14 cellular contexts compared by ENCODE assay signal in genomic region chr15:57281357-57281756, GRCh38.
A peak's percentile ranks its signal among the peaks of the same experiment; 100 is the strongest.
DNase-seq lines count a peak whose midpoint lies in the region; ATAC-seq, FAIRE-seq and TF ChIP-seq lines count a peak whose summit lies in the region.
"Had no signal": no experiment of that assay in that cellular context is flagged by ENCODE, and none has a peak within 500 bp of the region (broad histone marks: within the 10 kb centered on the region; RNA-seq: fewer than 3 reads in every experiment).

No MANE protein-coding gene starts in this region.

- no peak for TF ChIP-seq CTCF in activated B cell treated with CpG ODN at 0.5 μM for 24 hours (IDR thresholded peaks at IDR 0.05)
- TF ChIP-seq CTCF in mesothelial cell of epicardium (IDR thresholded peaks at IDR 0.05; ENCODE audit: unreplicated experiment) = no peak

- H3K27me3 Mint-ChIP-seq in activated B cell treated with CpG ODN at 0.5 μM for 24 hours (no peaks in the 10 kb centered on the region), mesothelial cell of epicardium (ENCODE audit: low read depth) (no peaks in the 10 kb centered on the region)
- H3K27me3 Mint-ChIP-seq in effector memory CD8-positive, alpha-beta T cell = no peaks in the 10 kb centered on the region

- H3K9me3 Mint-ChIP-seq in activated B cell treated with CpG ODN at 0.5 μM for 24 hours (no peaks in the 10 kb centered on the region), mesothelial cell of epicardium (no peaks in the 10 kb centered on the region)
- H3K9me3 Mint-ChIP-seq in effector memory CD8-positive, alpha-beta T cell = no peaks in the 10 kb centered on the region

- CTCF ChIA-PET in activated B cell treated with CpG ODN at 0.5 μM for 24 hours (lab: Charles Lee) = interaction anchor here (0.7 to 2.9 kb wide), 3 partner anchors 25 to 135 kb away, joined by 3 to 12 read pairs (median 6); no protein-coding TSS in a partner anchor

- peak overlapping the region; percentile 98 for H3K27ac Mint-ChIP-seq in activated B cell treated with CpG ODN at 0.5 μM for 24 hours
- no peak overlapping the region for H3K27ac Mint-ChIP-seq in mesothelial cell of epicardium
- H3K27ac Mint-ChIP-seq in effector memory CD8-positive, alpha-beta T cell = no peak overlapping the region

- H3K36me3 Mint-ChIP-seq in activated B cell treated with CpG ODN at 0.5 μM for 24 hours (ENCODE audit: low read depth) (peaks cover 18% of the 10 kb centered on the region), mesothelial cell of epicardium (peaks cover 48% of the 10 kb centered on the region)
- H3K36me3 Mint-ChIP-seq in effector memory CD8-positive, alpha-beta T cell (ENCODE audit: insufficient read depth) = peaks cover 43% of the 10 kb centered on the region

- peak; percentile 83 for FAIRE-seq in GM12892 (lab: Jason Lieb, UNC)
- FAIRE-seq: TTC549 had no signal

- POLR2A ChIA-PET in activated B cell treated with CpG ODN at 0.5 μM for 24 hours (lab: Charles Lee) = interaction anchor here (0.7 to 15.0 kb wide), 7 partner anchors 9 to 131 kb away, joined by 3 to 387 read pairs (median 6); no protein-coding TSS in a partner anchor

- intact Hi-C loops in activated B cell treated with CpG ODN at 0.5 μM for 24 hours (cut with micrococcal nuclease) = loop anchor here (1.0 to 10.0 kb wide), 3 partner anchors 19 to 1037 kb away; partner anchors contain the start of gene RFX7

- ATAC-seq in GM19468 (IDR thresholded peaks at IDR 0.05; ENCODE audit: extremely low read depth, unreplicated experiment) (peak; percentile 44), HG03095 (IDR thresholded peaks at IDR 0.05; ENCODE audit: unreplicated experiment) (peak; percentile 53), activated B cell treated with CpG ODN at 0.5 μM for 24 hours (ENCODE audit: low read depth) (peak; percentile 65)
- ATAC-seq in effector memory CD8-positive, alpha-beta T cell (replicated peaks) = no peak
- ATAC-seq: Panc1 had no signal

- no peak for TF ChIP-seq POLR2A in GM12892 (IDR thresholded peaks at IDR 0.05; ENCODE audit: low read depth, low read length)

- H3K4me1 Mint-ChIP-seq in activated B cell treated with CpG ODN at 0.5 μM for 24 hours = peaks cover 80% of the 10 kb centered on the region
- H3K4me1 Mint-ChIP-seq in mesothelial cell of epicardium = no peaks in the 10 kb centered on the region
- peaks cover 3 to 5% of the 10 kb centered on the region in 2 donors for H3K4me1 Mint-ChIP-seq in effector memory CD8-positive, alpha-beta T cell (ENCODE audit: low read depth in 2 of 2)

- H3K4me3 Mint-ChIP-seq in activated B cell treated with CpG ODN at 0.5 μM for 24 hours (peak overlapping the region; percentile 83), mesothelial cell of epicardium (no peak overlapping the region)
- H3K4me3 Mint-ChIP-seq in effector memory CD8-positive, alpha-beta T cell = no peak overlapping the region

- DNase-seq in GM12892 (ENCODE audit: insufficient read length) (no peak), activated B cell treated with CpG ODN at 0.5 μM for 24 hours (no peak), mesothelial cell of epicardium (ENCODE audit: low spot score in 2 of 2, unreplicated experiment in 2 of 2) (no peak), NCI-H774 (lab: John Stamatoyannopoulos, UW) (no peak), kidney glomerular epithelial cell (lab: John Stamatoyannopoulos, UW) (no peak)
- no peak for DNase-seq in effector memory CD8-positive, alpha-beta T cell
- DNase-seq: GM23248; NCI-H1436 treated with DMSO at 0.1 percent for 48 hours; stimulated activated CD4-positive, alpha-beta T cell treated with anti-CD3 and anti-CD28 coated beads, Interleukin-2, amount 100 ng/mL, for 48 hours; substantia nigra had no signal
